8 cellular contexts compared by ENCODE assay signal in the genomic region with DNA sequence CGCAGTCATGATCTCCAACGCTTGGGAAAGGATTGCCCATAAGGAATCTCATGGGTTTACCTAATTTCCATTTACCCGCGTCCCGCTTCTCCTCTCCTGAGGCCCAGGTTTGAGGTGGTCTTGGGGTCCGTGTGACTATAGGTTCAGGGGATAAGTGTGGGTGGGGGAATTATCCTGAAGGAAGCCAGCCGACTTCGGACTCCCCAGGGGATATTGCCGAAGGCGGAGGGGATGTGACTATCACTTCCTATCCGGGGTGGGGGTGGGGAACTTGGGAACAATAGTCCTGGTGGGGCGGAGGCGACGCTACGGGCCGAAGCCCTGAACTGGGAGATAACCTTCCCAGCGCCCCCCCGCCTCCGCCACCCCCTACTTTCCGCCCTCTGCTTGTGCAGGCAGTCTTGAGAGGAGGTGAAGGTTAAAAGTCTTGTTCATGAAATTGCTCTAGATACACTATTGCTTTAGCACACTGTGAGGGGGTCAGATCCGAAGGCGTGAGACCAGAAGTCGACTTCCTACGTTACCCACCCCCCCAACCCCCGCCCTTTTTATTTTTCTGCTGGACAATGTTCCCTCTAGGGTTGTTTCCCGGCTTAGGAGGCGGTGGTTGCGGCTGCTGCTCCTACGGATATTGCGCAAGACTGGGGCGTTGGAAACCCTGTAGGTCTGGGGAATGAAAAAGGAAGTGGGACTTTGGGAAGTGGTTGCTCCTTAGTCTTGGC. TPM values are rescaled to one million over a fixed set of nuclear protein-coding genes. Genes with fewer than 3 reads are reported as not detected.
DNase-seq lines count a peak whose midpoint lies in the region; ATAC-seq and TF ChIP-seq lines count a peak whose summit lies in the region.

No MANE protein-coding gene starts in this region.

- peak overlapping the region; percentile 75 for H3K27ac Mint-ChIP-seq in activated T-cell treated with anti-CD3 and anti-CD28 coated beads, Interleukin-2, amount 50 U/mL, for 24 hours
- H3K27ac Mint-ChIP-seq in T-cell (peak overlapping the region; percentile 59 to 69), endodermal cell (peak overlapping the region; percentile 99)

- peaks cover 21% of the 10 kb centered on the region for H3K36me3 ChIP-seq in endodermal cell (ENCODE audit: control insufficient read depth, insufficient read depth, low read length)
- H3K36me3 ChIP-seq in lower lobe of right lung: no peaks in the 10 kb centered on the region
- H3K36me3 ChIP-seq in subcutaneous abdominal adipose tissue (ENCODE audit: control insufficient read depth in 5 of 5, insufficient read depth in 5 of 5, low read length in 5 of 5): peaks cover 0 to 2% (median 0%) of the 10 kb centered on the region in 5 donors

- no peaks in the 10 kb centered on the region for H3K9me3 Mint-ChIP-seq in activated T-cell treated with anti-CD3 and anti-CD28 coated beads, Interleukin-2, amount 50 U/mL, for 24 hours
- H3K9me3 Mint-ChIP-seq in T-cell: no peaks in the 10 kb centered on the region
- peaks cover 18% of the 10 kb centered on the region for H3K9me3 Mint-ChIP-seq in endodermal cell

- ATAC-seq in T-cell (replicated peaks in 1 of 4) (no peak), lower lobe of right lung (peak; percentile 56 to 59)

- H3K4me1 ChIP-seq in endodermal cell (ENCODE audit: control insufficient read depth, insufficient read depth, low read length) (peaks cover 3% of the 10 kb centered on the region), lower lobe of right lung (peaks cover 50% of the 10 kb centered on the region), subcutaneous abdominal adipose tissue (ENCODE audit: control insufficient read depth in 5 of 5, insufficient read depth in 5 of 5, low read length in 5 of 5) (peaks cover 2 to 42% (median 36%) of the 10 kb centered on the region in 5 donors)

- H3K9ac ChIP-seq in endodermal cell (ENCODE audit: extremely low read depth, low read length, poor library complexity, severe bottlenecking) (peak overlapping the region; percentile 94), subcutaneous abdominal adipose tissue (ENCODE audit: low read length in 5 of 5) (peak overlapping the region; percentile 90 to 100 (median 99))

- intact Hi-C loops in lower lobe of right lung (cut with DNase I): no loop called here

- H3K27me3 Mint-ChIP-seq in activated T-cell treated with anti-CD3 and anti-CD28 coated beads, Interleukin-2, amount 50 U/mL, for 24 hours: no peaks in the 10 kb centered on the region
- no peaks in the 10 kb centered on the region for H3K27me3 Mint-ChIP-seq in T-cell
- no peaks in the 10 kb centered on the region for H3K27me3 Mint-ChIP-seq in endodermal cell (ENCODE audit: insufficient read depth)

- WGBS in endodermal cell (ENCODE audit: insufficient coverage in 1 of 2, insufficient read length in 1 of 2), 2 experiments: 0% methylated on average over 8 to 27 of the region's 31 CpGs

- DNase-seq in activated T-cell treated with anti-CD3 and anti-CD28 coated beads, Interleukin-2, amount 50 U/mL, for 24 hours: peak; percentile 37
- no peak for DNase-seq in activated T-cell treated with anti-CD3 and anti-CD28 coated beads, Interleukin-2, amount 50 U/mL, for 1 hour
- DNase-seq in NCI-H1105 (lab: John Stamatoyannopoulos, UW) (peak; percentile 75), T-cell (peak in 4 of 34 experiments; percentile 2 to 15 (median 4)), endodermal cell (peak; percentile 90), lower lobe of right lung (peak; percentile 89)
- DNase-seq in stimulated activated CD8-positive, alpha-beta memory T cell treated with anti-CD3 and anti-CD28 coated beads, Interleukin-4, amount 100 ng/mL, for 48 hours: no peak

- H3K27ac ChIP-seq in endodermal cell (ENCODE audit: low read depth, low read length): peak overlapping the region; percentile 94
- peak overlapping the region; percentile 98 for H3K27ac ChIP-seq in lower lobe of right lung
- peak overlapping the region; percentile 100 for H3K27ac ChIP-seq in subcutaneous abdominal adipose tissue (ENCODE audit: low read depth, low read length)

- peaks cover 11% of the 10 kb centered on the region for H3K9me3 ChIP-seq in endodermal cell (ENCODE audit: control insufficient read depth, low read length)
- H3K9me3 ChIP-seq in lower lobe of right lung: no peaks in the 10 kb centered on the region
- H3K9me3 ChIP-seq in subcutaneous abdominal adipose tissue (ENCODE audit: control insufficient read depth in 5 of 5, low read length in 5 of 5): no peaks in the 10 kb centered on the region

- H3K4me3 ChIP-seq in endodermal cell (ENCODE audit: low read length): peak overlapping the region; percentile 95
- peak overlapping the region; percentile 97 for H3K4me3 ChIP-seq in lower lobe of right lung
- H3K4me3 ChIP-seq in subcutaneous abdominal adipose tissue (ENCODE audit: low read depth in 1 of 5, low read length in 5 of 5): peak overlapping the region; percentile 79 to 100 (median 98)

- TF ChIP-seq CTCF in endodermal cell (conservative IDR thresholded peaks at IDR 0.05) (no peak), lower lobe of right lung (IDR thresholded peaks at IDR 0.05) (no peak)

- H3K27me3 ChIP-seq in endodermal cell (ENCODE audit: control insufficient read depth, insufficient read depth, low read length, poor library complexity, severe bottlenecking) (no peaks in the 10 kb centered on the region), lower lobe of right lung (ENCODE audit: low read depth) (no peaks in the 10 kb centered on the region), subcutaneous abdominal adipose tissue (ENCODE audit: control insufficient read depth in 5 of 5, insufficient read depth in 4 of 5, low read length in 5 of 5) (no peaks in the 10 kb centered on the region)

- peaks cover 6% of the 10 kb centered on the region for H3K36me3 Mint-ChIP-seq in activated T-cell treated with anti-CD3 and anti-CD28 coated beads, Interleukin-2, amount 50 U/mL, for 24 hours (ENCODE audit: low read depth)
- H3K36me3 Mint-ChIP-seq in T-cell: no peaks in the 10 kb centered on the region
- peaks cover 6% of the 10 kb centered on the region for H3K36me3 Mint-ChIP-seq in endodermal cell (ENCODE audit: low read depth)

- peaks cover 31% of the 10 kb centered on the region for H3K4me1 Mint-ChIP-seq in activated T-cell treated with anti-CD3 and anti-CD28 coated beads, Interleukin-2, amount 50 U/mL, for 24 hours (ENCODE audit: low read depth)
- H3K4me1 Mint-ChIP-seq in T-cell (peaks cover 31 to 45% (median 41%) of the 10 kb centered on the region in 3 donors), endodermal cell (peaks cover 25% of the 10 kb centered on the region)

- CTCF ChIA-PET in T-cell (lab: Charles Lee): interaction anchor here in 1 of 2 donors (0.7 kb wide), 1 partner anchor 9 kb away, joined by 6 read pairs; no protein-coding TSS in a partner anchor

- H3K4me3 Mint-ChIP-seq in activated T-cell treated with anti-CD3 and anti-CD28 coated beads, Interleukin-2, amount 50 U/mL, for 24 hours: peak overlapping the region; percentile 84
- H3K4me3 Mint-ChIP-seq in T-cell (peak overlapping the region; percentile 83 to 91 (median 88)), endodermal cell (peak overlapping the region; percentile 99)

- POLR2A ChIA-PET in T-cell (lab: Charles Lee): no interaction called here

RNA-seq across cellular contexts. Expression of a gene that starts 1.3 kb away (rescaled TPM):
- 10 to 100 TPM; 20.0 to 25.0 (median 21.4) TPM for total RNA-seq in T-cell
- total RNA-seq in endodermal cell: 100 to 1,000 TPM; 147 to 158 TPM
- 118 TPM for polyA plus RNA-seq in endodermal cell (2013, experiment 1 of 2)
- 134 TPM for polyA plus RNA-seq in endodermal cell (2013, experiment 2 of 2)
- 164 TPM for total RNA-seq in lower lobe of right lung

Comparison
In these comparisons a context has a peak if more than half of its experiments do, and no peak if none do; other contexts are left out.
1. DNase-seq: peak in activated T-cell treated with anti-CD3 and anti-CD28 coated beads, Interleukin-2, amount 50 U/mL, for 24 hours (single experiment), NCI-H1105 (single experiment), endodermal cell (single experiment) and lower lobe of right lung (single experiment); none in activated T-cell treated with anti-CD3 and anti-CD28 coated beads, Interleukin-2, amount 50 U/mL, for 1 hour (single experiment) and stimulated activated CD8-positive, alpha-beta memory T cell treated with anti-CD3 and anti-CD28 coated beads, Interleukin-4, amount 100 ng/mL, for 48 hours (single experiment).
2. ATAC-seq: peak in lower lobe of right lung (2 of 2); none in T-cell (0 of 4).
3. Peak in every context shown above with its lines, with median percentiles within 50 percentile points of each other: H3K27ac Mint-ChIP-seq, H3K4me3 Mint-ChIP-seq, H3K27ac ChIP-seq and H3K4me3 ChIP-seq.